26 cellular contexts compared by ENCODE assay signal in the genomic region with DNA sequence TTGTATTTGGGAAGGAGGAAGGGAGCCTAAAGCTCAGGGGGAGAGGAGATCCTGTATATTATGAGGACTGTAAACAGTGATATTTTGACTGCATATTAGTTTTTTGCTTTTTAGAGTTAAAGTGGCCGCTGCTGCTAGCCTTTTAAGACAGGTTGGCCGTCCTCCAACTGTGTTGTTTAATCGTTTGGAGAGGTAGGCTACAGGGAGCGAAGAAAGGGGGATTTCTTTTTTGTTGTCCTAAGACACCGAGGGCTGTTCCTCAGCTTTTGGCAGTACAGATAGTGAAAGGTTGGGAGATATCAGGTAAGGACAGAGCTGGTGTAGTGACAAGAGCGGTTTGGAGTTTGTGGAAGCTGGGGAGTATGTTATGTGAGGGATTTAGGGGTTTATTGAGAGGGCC.
"Had no signal": no experiment of that assay in that cellular context is flagged by ENCODE, and none has a peak within 500 bp of the region (broad histone marks: within the 10 kb centered on the region; RNA-seq: fewer than 3 reads in every experiment).

No MANE protein-coding gene starts in this region.

- H3K27me3 ChIP-seq: adrenal gland, suprapubic skin, transverse colon had no signal

- DNase-seq: activated B cell treated with CpG ODN at 0.5 μM for 24 hours; activated CD4-positive, alpha-beta T cell treated with anti-CD3 and anti-CD28 coated beads, Interleukin-2, amount 50 U/mL, for 1 hour; activated CD8-positive, alpha-beta memory T cell treated with anti-CD3 and anti-CD28 coated beads for 24 hours; activated effector memory CD4-positive, alpha-beta T cell treated with anti-CD3 and anti-CD28 coated beads, Interleukin-2, amount 50 U/mL, for 16 hours; activated naive CD4-positive, alpha-beta T cell treated with anti-CD3 and anti-CD28 coated beads for 36 hours; activated naive CD8-positive, alpha-beta T cell treated with anti-CD3 and anti-CD28 coated beads for 36 hours; activated T-cell treated with anti-CD3 and anti-CD28 coated beads, Interleukin-2, amount 50 U/mL, for 1 hour; aorta; cortex of kidney; effector memory CD8-positive, alpha-beta T cell; erythroblast; foreskin fibroblast; heart left ventricle; kidney glomerular epithelial cell; lower lobe of right lung; mesenchymal stem cell; right cardiac atrium; stimulated activated naive CD4-positive, alpha-beta T cell; transverse colon had no signal

- H3K36me3 ChIP-seq: adrenal gland, heart left ventricle, lower lobe of right lung, suprapubic skin, transverse colon had no signal

- H3K36me3 Mint-ChIP-seq: activated naive CD8-positive, alpha-beta T cell treated with anti-CD3 and anti-CD28 coated beads for 36 hours; brain; natural killer cell treated with Interleukin-12 subunit alpha and Interleukin-12 subunit beta and Interleukin-15 and Interleukin-18, amount 100 ng/mL, for 72 hours had no signal

- H3K9me3 ChIP-seq: adrenal gland, heart left ventricle, lower lobe of right lung, suprapubic skin, transverse colon had no signal

- H3K4me1 Mint-ChIP-seq: activated B cell treated with CpG ODN at 0.5 μM for 24 hours; activated naive CD8-positive, alpha-beta T cell treated with anti-CD3 and anti-CD28 coated beads for 36 hours; brain had no signal

- H3K4me1 ChIP-seq: adrenal gland, heart left ventricle, suprapubic skin, transverse colon had no signal

- H3K4me3 Mint-ChIP-seq: activated B cell treated with CpG ODN at 0.5 μM for 24 hours; activated naive CD4-positive, alpha-beta T cell treated with anti-CD3 and anti-CD28 coated beads for 36 hours; activated naive CD8-positive, alpha-beta T cell treated with anti-CD3 and anti-CD28 coated beads for 36 hours; activated T-helper 1 cell treated with anti-CD3 and anti-CD28 coated beads, Interleukin-12 subunit alpha, Interleukin-12 subunit beta, Interleukin-2, Interleukin-4 antibody, amounts not matched to agents 30 ng/mL and 10 ng/mL and 1 ng/mL, durations not matched to agents 14 hours and 24 hours and 36 hours; brain; effector memory CD8-positive, alpha-beta T cell; natural killer cell treated with Interleukin-12 subunit alpha and Interleukin-12 subunit beta and Interleukin-15 and Interleukin-18, amount 100 ng/mL, for 72 hours; T-helper 2 cell treated with Interferon-gamma antibody and Interleukin-4, amounts not matched to agents 5 μg/mL and 100 μg/mL, for 36 hours had no signal

- H3K4me3 ChIP-seq: adrenal gland, heart left ventricle, lower lobe of right lung, suprapubic skin, transverse colon had no signal

- H3K27ac Mint-ChIP-seq: activated B cell treated with CpG ODN at 0.5 μM for 24 hours; activated naive CD4-positive, alpha-beta T cell treated with anti-CD3 and anti-CD28 coated beads for 36 hours; activated naive CD8-positive, alpha-beta T cell treated with anti-CD3 and anti-CD28 coated beads for 36 hours; activated T-helper 1 cell treated with anti-CD3 and anti-CD28 coated beads, Interleukin-12 subunit alpha, Interleukin-12 subunit beta, Interleukin-2, Interleukin-4 antibody, amounts not matched to agents 30 ng/mL and 10 ng/mL and 1 ng/mL, durations not matched to agents 14 hours and 24 hours and 36 hours; brain; effector memory CD8-positive, alpha-beta T cell; natural killer cell treated with Interleukin-12 subunit alpha and Interleukin-12 subunit beta and Interleukin-15 and Interleukin-18, amount 100 ng/mL, for 72 hours; T-helper 2 cell treated with Interferon-gamma antibody and Interleukin-4, amounts not matched to agents 5 μg/mL and 100 μg/mL, for 36 hours had no signal

- ATAC-seq: effector memory CD8-positive, alpha-beta T cell; heart left ventricle; left lobe of liver; natural killer cell treated with Interleukin-12 subunit alpha and Interleukin-12 subunit beta and Interleukin-15 and Interleukin-18, amount 100 ng/mL, for 72 hours; right cardiac atrium had no signal

- H3K27me3 Mint-ChIP-seq: activated B cell treated with CpG ODN at 0.5 μM for 24 hours; activated naive CD8-positive, alpha-beta T cell treated with anti-CD3 and anti-CD28 coated beads for 36 hours had no signal

- H3K27ac ChIP-seq: adrenal gland, heart left ventricle, lower lobe of right lung, suprapubic skin, transverse colon had no signal

- H3K9me3 Mint-ChIP-seq: activated B cell treated with CpG ODN at 0.5 μM for 24 hours; activated naive CD4-positive, alpha-beta T cell treated with anti-CD3 and anti-CD28 coated beads for 36 hours; activated naive CD8-positive, alpha-beta T cell treated with anti-CD3 and anti-CD28 coated beads for 36 hours; activated T-helper 1 cell treated with anti-CD3 and anti-CD28 coated beads, Interleukin-12 subunit alpha, Interleukin-12 subunit beta, Interleukin-2, Interleukin-4 antibody, amounts not matched to agents 30 ng/mL and 10 ng/mL and 1 ng/mL, durations not matched to agents 14 hours and 24 hours and 36 hours; brain; effector memory CD8-positive, alpha-beta T cell; natural killer cell treated with Interleukin-12 subunit alpha and Interleukin-12 subunit beta and Interleukin-15 and Interleukin-18, amount 100 ng/mL, for 72 hours; T-helper 2 cell treated with Interferon-gamma antibody and Interleukin-4, amounts not matched to agents 5 μg/mL and 100 μg/mL, for 36 hours had no signal
